11 cellular contexts compared by ENCODE assay signal in the genomic region with DNA sequence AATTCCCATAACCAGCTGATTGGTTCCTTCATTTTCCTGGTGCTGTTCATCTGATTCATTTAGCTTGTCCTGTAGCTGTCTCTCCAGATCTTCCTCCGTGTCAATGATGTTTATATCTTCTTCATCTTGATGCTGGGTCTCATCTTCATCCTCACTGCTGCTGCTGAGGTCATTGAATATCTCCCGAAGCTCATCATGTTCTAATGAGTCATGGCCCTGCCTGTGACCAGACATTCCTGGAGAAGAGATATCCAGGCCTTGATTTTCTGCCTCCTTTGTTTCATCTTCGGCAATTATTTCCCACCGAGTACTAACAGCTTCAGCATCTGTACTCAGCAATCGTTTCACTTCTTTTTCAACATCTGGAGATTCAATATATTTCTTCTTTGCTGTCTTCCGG. TPM values are rescaled to one million over a fixed set of nuclear protein-coding genes. Genes with fewer than 3 reads are reported as not detected.
DNase-seq lines count a peak whose midpoint lies in the region; ATAC-seq and TF ChIP-seq lines count a peak whose summit lies in the region.
"Had no signal": no experiment of that assay in that cellular context is flagged by ENCODE, and none has a peak within 500 bp of the region (broad histone marks: within the 10 kb centered on the region; RNA-seq: fewer than 3 reads in every experiment).

No MANE protein-coding gene starts in this region.

- intact Hi-C loops in left ventricle myocardium inferior (cut with micrococcal nuclease): no loop called here
- intact Hi-C loops in activated T-helper 1 cell treated with anti-CD3 and anti-CD28 coated beads, Interleukin-12 subunit alpha, Interleukin-12 subunit beta, Interleukin-2, Interleukin-4 antibody, amounts not matched to agents 30 ng/mL and 10 ng/mL and 1 ng/mL, durations not matched to agents 14 hours and 24 hours and 36 hours (cut with micrococcal nuclease): no loop called here

- peaks cover 63% of the 10 kb centered on the region for H3K9me3 Mint-ChIP-seq in activated T-helper 1 cell treated with anti-CD3 and anti-CD28 coated beads, Interleukin-12 subunit alpha, Interleukin-12 subunit beta, Interleukin-2, Interleukin-4 antibody, amounts not matched to agents 30 ng/mL and 10 ng/mL and 1 ng/mL, durations not matched to agents 14 hours and 24 hours and 36 hours
- H3K9me3 Mint-ChIP-seq in memory B cell (peaks cover 21% of the 10 kb centered on the region), type B pancreatic cell (peaks cover 43% of the 10 kb centered on the region)

- TF ChIP-seq CTCF in left ventricle myocardium inferior (IDR thresholded peaks at IDR 0.05; ENCODE audit: borderline replicate concordance): no peak
- TF ChIP-seq CTCF in right atrium auricular region (IDR thresholded peaks at IDR 0.05): no peak
- TF ChIP-seq CTCF in type B pancreatic cell (conservative IDR thresholded peaks at IDR 0.05): no peak
- TF ChIP-seq CTCF in Peyer's patch (IDR thresholded peaks at IDR 0.05): no peak

- H3K27ac ChIP-seq in left ventricle myocardium inferior (replicated peaks): peak overlapping the region; percentile 91
- H3K27ac ChIP-seq in right atrium auricular region: no peak overlapping the region
- H3K27ac ChIP-seq in Peyer's patch: no peak overlapping the region

- peaks cover 50% of the 10 kb centered on the region for H3K36me3 Mint-ChIP-seq in activated T-helper 1 cell treated with anti-CD3 and anti-CD28 coated beads, Interleukin-12 subunit alpha, Interleukin-12 subunit beta, Interleukin-2, Interleukin-4 antibody, amounts not matched to agents 30 ng/mL and 10 ng/mL and 1 ng/mL, durations not matched to agents 14 hours and 24 hours and 36 hours (ENCODE audit: low read depth)
- H3K36me3 Mint-ChIP-seq in memory B cell (peaks cover 35% of the 10 kb centered on the region), type B pancreatic cell (peaks cover 53% of the 10 kb centered on the region)

- TF ChIP-seq POLR2A in Peyer's patch (IDR thresholded peaks at IDR 0.05): no peak

- H3K27me3 ChIP-seq in left ventricle myocardium inferior (ENCODE audit: low read depth) (no peaks in the 10 kb centered on the region), right atrium auricular region (no peaks in the 10 kb centered on the region), Peyer's patch (no peaks in the 10 kb centered on the region)

- peaks cover 33% of the 10 kb centered on the region for H3K4me1 ChIP-seq in left ventricle myocardium inferior
- peaks cover 0 to 12% of the 10 kb centered on the region in 2 donors for H3K4me1 ChIP-seq in right atrium auricular region
- H3K4me1 ChIP-seq in Peyer's patch: peaks cover 0 to 4% (median 0%) of the 10 kb centered on the region in 4 donors

- peak overlapping the region; percentile 94 for H3K4me3 Mint-ChIP-seq in activated T-helper 1 cell treated with anti-CD3 and anti-CD28 coated beads, Interleukin-12 subunit alpha, Interleukin-12 subunit beta, Interleukin-2, Interleukin-4 antibody, amounts not matched to agents 30 ng/mL and 10 ng/mL and 1 ng/mL, durations not matched to agents 14 hours and 24 hours and 36 hours
- H3K4me3 Mint-ChIP-seq in memory B cell (peak overlapping the region; percentile 27), type B pancreatic cell (peak overlapping the region; percentile 99)

- H3K36me3 ChIP-seq in left ventricle myocardium inferior: peaks cover 52% of the 10 kb centered on the region
- H3K36me3 ChIP-seq in right atrium auricular region: peaks cover 42% of the 10 kb centered on the region
- peaks cover 0 to 39% (median 0%) of the 10 kb centered on the region in 3 donors for H3K36me3 ChIP-seq in Peyer's patch

- no peak for ATAC-seq in memory B cell (ENCODE audit: low read depth)

- H3K27me3 Mint-ChIP-seq in activated T-helper 1 cell treated with anti-CD3 and anti-CD28 coated beads, Interleukin-12 subunit alpha, Interleukin-12 subunit beta, Interleukin-2, Interleukin-4 antibody, amounts not matched to agents 30 ng/mL and 10 ng/mL and 1 ng/mL, durations not matched to agents 14 hours and 24 hours and 36 hours (ENCODE audit: insufficient read depth): no peaks in the 10 kb centered on the region
- no peaks in the 10 kb centered on the region for H3K27me3 Mint-ChIP-seq in memory B cell
- peaks cover 5% of the 10 kb centered on the region for H3K27me3 Mint-ChIP-seq in type B pancreatic cell

- peaks cover 31% of the 10 kb centered on the region for H3K4me1 Mint-ChIP-seq in activated T-helper 1 cell treated with anti-CD3 and anti-CD28 coated beads, Interleukin-12 subunit alpha, Interleukin-12 subunit beta, Interleukin-2, Interleukin-4 antibody, amounts not matched to agents 30 ng/mL and 10 ng/mL and 1 ng/mL, durations not matched to agents 14 hours and 24 hours and 36 hours (ENCODE audit: low read depth)
- peaks cover 13% of the 10 kb centered on the region for H3K4me1 Mint-ChIP-seq in memory B cell
- H3K4me1 Mint-ChIP-seq in type B pancreatic cell (ENCODE audit: unreplicated experiment): peaks cover 12% of the 10 kb centered on the region

- H3K4me3 ChIP-seq in left ventricle myocardium inferior: peak overlapping the region; percentile 74
- H3K4me3 ChIP-seq in right atrium auricular region: no peak overlapping the region
- H3K4me3 ChIP-seq in Peyer's patch: no peak overlapping the region

- DNase-seq in left ventricle myocardium inferior (no peak), right atrium auricular region (ENCODE audit: low spot score) (no peak), memory B cell (ENCODE audit: low spot score in 2 of 2) (no peak), type B pancreatic cell (ENCODE audit: extremely low spot score, unreplicated experiment) (no peak), medulla oblongata (ENCODE audit: extremely low spot score) (no peak), Peyer's patch (no peak), H4 (ENCODE audit: low spot score) (no peak)
- no peak for DNase-seq in activated T-helper 1 cell treated with anti-CD3 and anti-CD28 coated beads, Interleukin-12 subunit alpha, Interleukin-12 subunit beta, Interleukin-2, Interleukin-4 antibody, amounts not matched to agents 30 ng/mL and 10 ng/mL and 1 ng/mL, durations not matched to agents 14 hours and 24 hours and 36 hours (ENCODE audit: low spot score)
- DNase-seq: NCI-H510A treated with DMSO at 0.1 percent for 48 hours; stimulated activated CD4-positive, alpha-beta T cell treated with anti-CD3 and anti-CD28 coated beads, Interleukin-4, amount 100 ng/mL, for 1 hour had no signal

- H3K9me3 ChIP-seq in left ventricle myocardium inferior (replicated peaks): peaks cover 73% of the 10 kb centered on the region
- H3K9me3 ChIP-seq in right atrium auricular region: peaks cover 35 to 68% of the 10 kb centered on the region in 2 donors
- peaks cover 0 to 61% (median 25%) of the 10 kb centered on the region in 4 donors for H3K9me3 ChIP-seq in Peyer's patch

- H3K27ac Mint-ChIP-seq in activated T-helper 1 cell treated with anti-CD3 and anti-CD28 coated beads, Interleukin-12 subunit alpha, Interleukin-12 subunit beta, Interleukin-2, Interleukin-4 antibody, amounts not matched to agents 30 ng/mL and 10 ng/mL and 1 ng/mL, durations not matched to agents 14 hours and 24 hours and 36 hours: no peak overlapping the region
- H3K27ac Mint-ChIP-seq in memory B cell (peak overlapping the region; percentile 100), type B pancreatic cell (peak overlapping the region; percentile 100)

RNA-seq across cellular contexts. Expression of gene TAF7, which starts 1.4 kb away (rescaled TPM):
- total RNA-seq in left ventricle myocardium inferior (108 TPM), right atrium auricular region (10 to 100 TPM; 73.9 to 82.6 TPM), type B pancreatic cell (ENCODE audit: low replicate concordance) (87.0 and 92.0 TPM in 2 replicates), Peyer's patch (10 to 100 TPM; 42.2 to 80.0 (median 47.5) TPM)
- 71.6 and 73.7 TPM in 2 replicates for total RNA-seq in activated T-helper 1 cell treated with anti-CD3 and anti-CD28 coated beads, Interleukin-12 subunit alpha, Interleukin-12 subunit beta, Interleukin-2, Interleukin-4 antibody, amounts not matched to agents 30 ng/mL and 10 ng/mL and 1 ng/mL, durations not matched to agents 14 hours and 24 hours and 36 hours
- total RNA-seq in H4 (2014; rRNA removed; shearing (Covaris generic)): 51.2 and 74.8 TPM in 2 replicates

RNA-seq across cellular contexts. Expression of gene PCDHGA1, which starts 11.1 kb away (rescaled TPM):
- total RNA-seq in left ventricle myocardium inferior: 3.1 TPM
- total RNA-seq in right atrium auricular region: 1 to 10 TPM; 1.4 to 2.0 TPM
- total RNA-seq in activated T-helper 1 cell treated with anti-CD3 and anti-CD28 coated beads, Interleukin-12 subunit alpha, Interleukin-12 subunit beta, Interleukin-2, Interleukin-4 antibody, amounts not matched to agents 30 ng/mL and 10 ng/mL and 1 ng/mL, durations not matched to agents 14 hours and 24 hours and 36 hours: 0.10 TPM in 2 replicates
- 0.31 and 0.74 TPM in 2 replicates for total RNA-seq in type B pancreatic cell (ENCODE audit: low replicate concordance)
- total RNA-seq in Peyer's patch: 1 to 10 TPM in 1 of 4 donors, not detected in 3; 1.7 TPM
- total RNA-seq in H4 (2014; rRNA removed; shearing (Covaris generic)): 0.51 and 1.6 TPM in 2 replicates

RNA-seq across cellular contexts. Expression of gene SLC25A2, which starts 15.4 kb away (rescaled TPM):
- not detected for total RNA-seq in left ventricle myocardium inferior
- total RNA-seq in right atrium auricular region: not detected
- 0.20 and 0.57 TPM in 2 replicates for total RNA-seq in activated T-helper 1 cell treated with anti-CD3 and anti-CD28 coated beads, Interleukin-12 subunit alpha, Interleukin-12 subunit beta, Interleukin-2, Interleukin-4 antibody, amounts not matched to agents 30 ng/mL and 10 ng/mL and 1 ng/mL, durations not matched to agents 14 hours and 24 hours and 36 hours
- total RNA-seq in type B pancreatic cell (ENCODE audit: low replicate concordance): 0.45 and 0.92 TPM in 2 replicates
- total RNA-seq in Peyer's patch: 1 to 10 TPM; 1.1 to 4.1 (median 2.9) TPM
- total RNA-seq in H4 (2014; rRNA removed; shearing (Covaris generic)): not detected in 2 replicates

RNA-seq across cellular contexts. Expression of gene PCDHGA2, which starts 19.4 kb away (rescaled TPM):
- total RNA-seq in left ventricle myocardium inferior (7.8 TPM), right atrium auricular region (1 to 10 TPM; 7.5 to 7.7 TPM), type B pancreatic cell (ENCODE audit: low replicate concordance) (0.17 and 0.69 TPM in 2 replicates), Peyer's patch (1 to 10 TPM in 2 of 4 donors, under 1 TPM in 1, not detected in 1; 0.57 to 1.7 (median 1.1) TPM)
- 0.08 and 0.17 TPM in 2 replicates for total RNA-seq in activated T-helper 1 cell treated with anti-CD3 and anti-CD28 coated beads, Interleukin-12 subunit alpha, Interleukin-12 subunit beta, Interleukin-2, Interleukin-4 antibody, amounts not matched to agents 30 ng/mL and 10 ng/mL and 1 ng/mL, durations not matched to agents 14 hours and 24 hours and 36 hours
- 0.99 and 1.6 TPM in 2 replicates for total RNA-seq in H4 (2014; rRNA removed; shearing (Covaris generic))

RNA-seq across cellular contexts. Expression of gene PCDHGA3, which starts 24.4 kb away (rescaled TPM):
- 12.2 TPM for total RNA-seq in left ventricle myocardium inferior
- total RNA-seq in right atrium auricular region: 1 to 10 TPM; 7.0 to 8.9 TPM
- total RNA-seq in activated T-helper 1 cell treated with anti-CD3 and anti-CD28 coated beads, Interleukin-12 subunit alpha, Interleukin-12 subunit beta, Interleukin-2, Interleukin-4 antibody, amounts not matched to agents 30 ng/mL and 10 ng/mL and 1 ng/mL, durations not matched to agents 14 hours and 24 hours and 36 hours: 0.10 TPM in 1 of 2 replicates, not detected in the other
- total RNA-seq in type B pancreatic cell (ENCODE audit: low replicate concordance): 0.27 and 2.3 TPM in 2 replicates
- total RNA-seq in Peyer's patch: 1 to 10 TPM in 1 of 4 donors, under 1 TPM in 2, not detected in 1; 0.40 to 1.7 (median 0.76) TPM
- total RNA-seq in H4 (2014; rRNA removed; shearing (Covaris generic)): 10.3 and 11.5 TPM in 2 replicates
- total RNA-seq: activated CD8-positive, alpha-beta memory T cell treated with anti-CD3 and anti-CD28 coated beads for 36 hours had no signal

Comparison
In these comparisons a context has a peak if more than half of its experiments do, and no peak if none do; other contexts are left out.
1. H3K4me3 Mint-ChIP-seq: peak in every context shown above with its lines; median percentile 99 in type B pancreatic cell; 94 in activated T-helper 1 cell treated with anti-CD3 and anti-CD28 coated beads, Interleukin-12 subunit alpha, Interleukin-12 subunit beta, Interleukin-2, Interleukin-4 antibody, amounts not matched to agents 30 ng/mL and 10 ng/mL and 1 ng/mL, durations not matched to agents 14 hours and 24 hours and 36 hours; 27 in memory B cell.